Comparison of ENCODE assay signal across 13 cellular contexts in the genomic region with DNA sequence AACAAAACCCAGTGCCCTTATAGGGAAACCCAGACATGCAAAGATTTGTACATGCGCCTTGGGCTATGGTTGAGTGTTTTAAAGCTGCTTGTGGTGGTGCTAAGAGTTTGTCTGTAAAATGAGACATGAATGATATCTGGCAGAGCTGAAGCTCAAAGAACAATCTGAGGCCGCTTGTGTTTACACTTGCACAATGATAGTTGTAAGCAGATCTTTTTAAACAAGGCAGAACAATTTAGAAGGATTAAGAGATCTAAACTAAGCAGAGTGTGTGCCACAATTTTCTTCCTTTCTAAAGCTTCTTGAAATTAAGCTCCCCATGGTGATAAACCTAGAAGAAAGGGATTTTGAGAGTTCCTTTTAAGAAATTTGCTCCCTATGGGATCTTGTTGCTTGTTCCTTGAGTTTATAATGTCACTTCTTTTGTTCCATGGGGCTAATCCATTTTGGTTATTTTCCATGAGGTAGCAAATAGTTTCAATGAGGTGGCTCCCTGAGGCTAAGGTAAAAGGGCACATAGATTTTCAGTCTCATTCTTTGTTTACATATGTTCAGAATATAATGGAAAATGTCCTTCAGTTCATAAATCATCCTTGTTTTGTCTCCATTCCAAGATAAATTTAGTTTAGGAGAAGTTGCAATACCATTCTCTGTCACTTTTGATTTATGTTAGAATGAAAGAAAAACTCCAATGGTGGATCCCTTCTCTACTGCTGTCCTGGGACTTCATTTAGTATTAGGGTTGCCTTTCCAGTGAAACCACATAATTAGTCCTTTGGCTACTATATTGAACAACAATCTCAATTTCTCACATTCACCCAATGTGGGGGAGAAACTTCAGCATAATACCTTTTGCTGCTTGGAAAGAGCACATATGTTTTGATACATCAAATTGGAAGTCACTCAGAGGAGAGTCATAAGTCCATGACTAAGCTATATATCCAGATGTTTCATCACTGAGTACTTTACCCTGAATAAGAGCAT.
A peak's percentile ranks its signal among the peaks of the same experiment; 100 is the strongest.
DNase-seq lines count a peak whose midpoint lies in the region; TF ChIP-seq lines count a peak whose summit lies in the region.
"Had no signal": no experiment of that assay in that cellular context is flagged by ENCODE, and none has a peak within 500 bp of the region (broad histone marks: within the 10 kb centered on the region; RNA-seq: fewer than 3 reads in every experiment).

No MANE protein-coding gene starts in this region.

- H3K4me2 ChIP-seq in hepatocyte = peak overlapping the region; percentile 32

- H3K79me2 ChIP-seq in hepatocyte = no peaks in the 10 kb centered on the region

- no peak overlapping the region for H3K4me3 ChIP-seq in hepatocyte
- no peak overlapping the region for H3K4me3 ChIP-seq in vagina
- no peak overlapping the region for H3K4me3 ChIP-seq in tibial artery
- H3K4me3 ChIP-seq: right atrium auricular region, thyroid gland had no signal

- H3K9me2 ChIP-seq in hepatocyte (replicated peaks; ENCODE audit: insufficient read depth) = no peaks in the 10 kb centered on the region

- H3K9me3 ChIP-seq in hepatocyte (ENCODE audit: low read depth) = no peaks in the 10 kb centered on the region
- H3K9me3 ChIP-seq in vagina = no peaks in the 10 kb centered on the region
- no peaks in the 10 kb centered on the region for H3K9me3 ChIP-seq in tibial artery
- H3K9me3 ChIP-seq: right atrium auricular region, thyroid gland had no signal

- intact Hi-C loops in vagina (cut with DNase I) = no loop called here
- intact Hi-C loops in tibial artery (cut with DNase I; ENCODE audit: low total_unique reads) = no loop called here

- H4K20me1 ChIP-seq in hepatocyte (ENCODE audit: insufficient read depth, poor library complexity, severe bottlenecking) = no peaks in the 10 kb centered on the region

- H3K27ac ChIP-seq in hepatocyte (peak overlapping the region; percentile 56), vagina (peak overlapping the region; percentile 33), tibial artery (no peak overlapping the region)
- H3K27ac ChIP-seq: right atrium auricular region, thyroid gland had no signal

- DNase-seq in SHP77 treated with DMSO at 0.1 percent for 48 hours (lab: John Stamatoyannopoulos, UW) (peak; percentile 19), SHP77 (lab: John Stamatoyannopoulos, UW) (no peak), amniotic epithelial cell (ENCODE audit: low read depth) (peak; percentile 77), hepatocyte (ENCODE audit: low spot score) (peak; percentile 60), vagina (ENCODE audit: extremely low spot score in 2 of 2) (no peak), iPS-NIHi11 (ENCODE audit: low spot score) (no peak), tibial artery (no peak), KBM-7 (no peak)
- DNase-seq: ACHN; activated CD8-positive, alpha-beta memory T cell treated with anti-CD3 and anti-CD28 coated beads for 24 hours; NCI-H2171 treated with DMSO at 0.1 percent for 48 hours; thyroid gland had no signal

- TF ChIP-seq CTCF in hepatocyte (IDR thresholded peaks at IDR 0.05; ENCODE audit: poor library complexity) = no peak
- no peak for TF ChIP-seq CTCF in vagina (IDR thresholded peaks at IDR 0.05)
- no peak for TF ChIP-seq CTCF in tibial artery (IDR thresholded peaks at IDR 0.05)

- H2AFZ ChIP-seq in hepatocyte = no peak overlapping the region

- TF ChIP-seq POLR2A in vagina (IDR thresholded peaks at IDR 0.05) = no peak

- 13% methylated on average over 2 of the region's 2 CpGs for WGBS in hepatocyte (ENCODE audit: low lambda C conversion rate, missing lambda C conversion rate)

- no peaks in the 10 kb centered on the region for H3K36me3 ChIP-seq in hepatocyte (replicated peaks; ENCODE audit: insufficient read depth, low read depth)
- no peaks in the 10 kb centered on the region for H3K36me3 ChIP-seq in vagina
- no peaks in the 10 kb centered on the region for H3K36me3 ChIP-seq in tibial artery
- H3K36me3 ChIP-seq: right atrium auricular region, thyroid gland had no signal

- H3K4me1 ChIP-seq in hepatocyte (ENCODE audit: insufficient read depth) (peaks cover 14% of the 10 kb centered on the region), vagina (peaks cover 18% of the 10 kb centered on the region), tibial artery (no peaks in the 10 kb centered on the region)
- H3K4me1 ChIP-seq: right atrium auricular region, thyroid gland had no signal

- in situ Hi-C loops in KBM-7 (cut with MboI; ENCODE audit: low pct_unique_long_range_greater_than_20kb, low sequenced_read_pairs) = no loop called here

- H3K27me3 ChIP-seq in hepatocyte (no peaks in the 10 kb centered on the region), vagina (no peaks in the 10 kb centered on the region), tibial artery (no peaks in the 10 kb centered on the region)
- H3K27me3 ChIP-seq: right atrium auricular region, thyroid gland had no signal

Comparison
In these comparisons a context has a peak if more than half of its experiments do, and no peak if none do; other contexts are left out.
1. DNase-seq: peak in SHP77 treated with DMSO at 0.1 percent for 48 hours (single experiment), amniotic epithelial cell (single experiment) and hepatocyte (single experiment); none in SHP77 (0 of 2), vagina (0 of 2), iPS-NIHi11 (single experiment), tibial artery (0 of 2) and KBM-7 (single experiment).
2. H3K27ac ChIP-seq: peak in hepatocyte (single experiment) and vagina (single experiment); none in tibial artery (0 of 2).